In genomic region chr11:118606157-118606843, GRCh38 we compare ENCODE assay signal across 1 cellular context.
TF ChIP-seq lines count a peak whose summit lies in the region.

No MANE protein-coding gene starts in this region.

TF ChIP-seq in SK-N-SH treated with all-trans-retinoic acid at 6 μM for 48 hours, 23 proteins besides CTCF, POLR2A, EP300 and RAD21 (continued from another document):
- TF ChIP-seq, protein P1, sequence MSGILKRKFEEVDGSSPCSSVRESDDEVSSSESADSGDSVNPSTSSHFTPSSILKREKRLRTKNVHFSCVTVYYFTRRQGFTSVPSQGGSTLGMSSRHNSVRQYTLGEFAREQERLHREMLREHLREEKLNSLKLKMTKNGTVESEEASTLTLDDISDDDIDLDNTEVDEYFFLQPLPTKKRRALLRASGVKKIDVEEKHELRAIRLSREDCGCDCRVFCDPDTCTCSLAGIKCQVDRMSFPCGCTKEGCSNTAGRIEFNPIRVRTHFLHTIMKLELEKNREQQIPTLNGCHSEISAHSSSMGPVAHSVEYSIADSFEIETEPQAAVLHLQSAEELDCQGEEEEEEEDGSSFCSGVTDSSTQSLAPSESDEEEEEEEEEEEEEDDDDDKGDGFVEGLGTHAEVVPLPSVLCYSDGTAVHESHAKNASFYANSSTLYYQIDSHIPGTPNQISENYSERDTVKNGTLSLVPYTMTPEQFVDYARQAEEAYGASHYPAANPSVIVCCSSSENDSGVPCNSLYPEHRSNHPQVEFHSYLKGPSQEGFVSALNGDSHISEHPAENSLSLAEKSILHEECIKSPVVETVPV (CRISPR knock-in tag; IDR thresholded peaks at IDR 0.05): no peak
- TF ChIP-seq ISL1 (CRISPR knock-in tag; IDR thresholded peaks at IDR 0.05) (no peak), ZFP30 (CRISPR knock-in tag; IDR thresholded peaks at IDR 0.05) (no peak)
